ENCODE assay signal across 8 cellular contexts in genomic region chr1:23562138-23562819, GRCh38. TPM values are rescaled to one million over a fixed set of nuclear protein-coding genes. Genes with fewer than 3 reads are reported as not detected.
DNase-seq lines count a peak whose midpoint lies in the region; ATAC-seq and TF ChIP-seq lines count a peak whose summit lies in the region.

No MANE protein-coding gene starts in this region.

- peaks cover 43% of the 10 kb centered on the region for H3K4me1 ChIP-seq in GM23338 (ENCODE audit: insufficient read depth)
- peaks cover 39% of the 10 kb centered on the region for H3K4me1 ChIP-seq in neuron (ENCODE audit: insufficient read depth, low read length)

- no peak overlapping the region for H2AFZ ChIP-seq in GM23338
- H2AFZ ChIP-seq in neuron (ENCODE audit: low read depth, low read length), result no peak overlapping the region

- peaks cover 56% of the 10 kb centered on the region for H3K4me1 Mint-ChIP-seq in GM23338
- peaks cover 37% of the 10 kb centered on the region for H3K4me1 Mint-ChIP-seq in activated naive CD8-positive, alpha-beta T cell treated with anti-CD3 and anti-CD28 coated beads for 36 hours

- peak overlapping the region; percentile 70 for H3K27ac ChIP-seq in GM23338 (ENCODE audit: low read depth)

- H3K36me3 ChIP-seq in GM23338 (ENCODE audit: insufficient read depth), result peaks cover 4% of the 10 kb centered on the region; the same call in 1 of the 2 replicates
- H3K36me3 ChIP-seq in neuron (ENCODE audit: insufficient read depth, low read length), result peaks cover 2% of the 10 kb centered on the region

- peaks cover 16% of the 10 kb centered on the region for H3K36me3 Mint-ChIP-seq in GM23338 (ENCODE audit: low read depth)
- peaks cover 15% of the 10 kb centered on the region for H3K36me3 Mint-ChIP-seq in activated naive CD8-positive, alpha-beta T cell treated with anti-CD3 and anti-CD28 coated beads for 36 hours

- H3K27me3 ChIP-seq in GM23338 (ENCODE audit: insufficient read depth) (peaks cover 32% of the 10 kb centered on the region), neuron (ENCODE audit: insufficient read depth, low read length) (no peaks in the 10 kb centered on the region)

- no peaks in the 10 kb centered on the region for H3K9me3 Mint-ChIP-seq in GM23338
- no peaks in the 10 kb centered on the region for H3K9me3 Mint-ChIP-seq in activated naive CD8-positive, alpha-beta T cell treated with anti-CD3 and anti-CD28 coated beads for 36 hours

- peaks cover 5% of the 10 kb centered on the region for H4K20me1 ChIP-seq in GM23338 (replicated peaks; ENCODE audit: insufficient read depth)

- no peaks in the 10 kb centered on the region for H3K9me3 ChIP-seq in neuron (ENCODE audit: low read length)

- peaks cover 18% of the 10 kb centered on the region for H3K79me2 ChIP-seq in GM23338 (replicated peaks; ENCODE audit: insufficient read depth)

- H3K4me3 ChIP-seq in AG10803 (ENCODE audit: low read length) (peak overlapping the region; percentile 33), GM23338 (peak overlapping the region; percentile 11; the same call in 1 of the 2 replicates), neuron (ENCODE audit: low read length) (peak overlapping the region; percentile 8)

- H3F3A ChIP-seq in GM23338 (replicated peaks; ENCODE audit: low read depth), result peaks cover 15% of the 10 kb centered on the region

- peak overlapping the region; percentile 57 for H3K4me3 Mint-ChIP-seq in GM23338
- no peak overlapping the region for H3K4me3 Mint-ChIP-seq in activated naive CD8-positive, alpha-beta T cell treated with anti-CD3 and anti-CD28 coated beads for 36 hours

- H3K27me3 Mint-ChIP-seq in GM23338 (ENCODE audit: insufficient read depth, low read depth, poor library complexity), result peaks cover 19% of the 10 kb centered on the region
- H3K27me3 Mint-ChIP-seq in activated naive CD8-positive, alpha-beta T cell treated with anti-CD3 and anti-CD28 coated beads for 36 hours, result peaks cover 3% of the 10 kb centered on the region

- peak overlapping the region; percentile 89 for H3K27ac Mint-ChIP-seq in GM23338
- peak overlapping the region; percentile 47 for H3K27ac Mint-ChIP-seq in activated naive CD8-positive, alpha-beta T cell treated with anti-CD3 and anti-CD28 coated beads for 36 hours

- peak; percentile 97 for DNase-seq in AG10803 (ENCODE audit: low read depth)
- peak; percentile 96 for DNase-seq in GM23338 (ENCODE audit: low spot score)
- peak; percentile 85 for DNase-seq in NCI-H345 treated with DMSO at 0.1 percent for 48 hours (lab: John Stamatoyannopoulos, UW; ENCODE audit: unreplicated experiment)
- peak; percentile 59 for DNase-seq in activated naive CD8-positive, alpha-beta T cell treated with anti-CD3 and anti-CD28 coated beads for 36 hours
- DNase-seq in globus pallidus (ENCODE audit: low spot score), result peak; percentile 95
- DNase-seq in Kasumi-1 (lab: John Stamatoyannopoulos, UW), result no peak

- no peaks in the 10 kb centered on the region for H3K9me2 ChIP-seq in GM23338 (ENCODE audit: insufficient read depth)

- ATAC-seq in GM23338 (peak; percentile 64), GM21390 (IDR thresholded peaks at IDR 0.05; ENCODE audit: unreplicated experiment) (no peak)

- H3K4me2 ChIP-seq in GM23338, result peak overlapping the region; percentile 93

- no peak for TF ChIP-seq CTCF in AG10803 (conservative IDR thresholded peaks at IDR 0.05; ENCODE audit: low read length)
- no peak for TF ChIP-seq CTCF in GM23338 (conservative IDR thresholded peaks at IDR 0.05; ENCODE audit: low read depth in 2 of 2)

TF ChIP-seq in GM23338, 12 proteins besides CTCF, POLR2A, EP300 and RAD21 (continues in another document):
- TF ChIP-seq EZH2 (IDR thresholded peaks at IDR 0.05; ENCODE audit: low read depth, unreplicated experiment) (no peak), CREB1 (CRISPR knock-in tag; IDR thresholded peaks at IDR 0.05; ENCODE audit: low read depth) (peak; percentile 84), POLR2AphosphoS5 (IDR thresholded peaks at IDR 0.05; ENCODE audit: low read depth) (peak; percentile 57), REST (IDR thresholded peaks at IDR 0.05; ENCODE audit: unreplicated experiment) (no peak), STAT1 (IDR thresholded peaks at IDR 0.05; ENCODE audit: unreplicated experiment) (no peak), ZNF331 (CRISPR knock-in tag; IDR thresholded peaks at IDR 0.05; ENCODE audit: low read depth) (no peak), NANOG (IDR thresholded peaks at IDR 0.05; ENCODE audit: borderline replicate concordance) (no peak)

RNA-seq across cellular contexts. Expression of gene ID3, which starts 3.0 kb away (rescaled TPM):
- total RNA-seq in GM23338 (2014; rRNA removed; shearing (Covaris generic)), result 153 and 164 TPM in 2 replicates
- polyA plus RNA-seq in GM23338 (2016; fragmentation: Nextera tagmentation; extraction: Ambion mirVana), result 330 and 345 TPM in 2 replicates
- total RNA-seq in activated naive CD8-positive, alpha-beta T cell treated with anti-CD3 and anti-CD28 coated beads for 36 hours, result 10 to 100 TPM; 59.1 to 59.5 TPM

RNA-seq across cellular contexts. Expression of gene E2F2, which starts 31.2 kb away (rescaled TPM):
- total RNA-seq in GM23338 (2014; rRNA removed; shearing (Covaris generic)), result 2.6 and 3.4 TPM in 2 replicates
- 0.78 and 1.6 TPM in 2 replicates for polyA plus RNA-seq in GM23338 (2016; fragmentation: Nextera tagmentation; extraction: Ambion mirVana)
- 10 to 100 TPM; 36.1 to 37.5 TPM for total RNA-seq in activated naive CD8-positive, alpha-beta T cell treated with anti-CD3 and anti-CD28 coated beads for 36 hours

Comparison
In these comparisons a context has a peak if more than half of its experiments do, and no peak if none do; other contexts are left out.
1. DNase-seq: peak in AG10803 (single experiment), GM23338 (single experiment), NCI-H345 treated with DMSO at 0.1 percent for 48 hours (single experiment), activated naive CD8-positive, alpha-beta T cell treated with anti-CD3 and anti-CD28 coated beads for 36 hours (single experiment) and globus pallidus (single experiment); none in Kasumi-1 (0 of 2).
2. Peak in every context shown above with its lines, with median percentiles within 50 percentile points of each other: H3K4me3 ChIP-seq.